ENCODE assay signal across 12 cellular contexts in the genomic region with DNA sequence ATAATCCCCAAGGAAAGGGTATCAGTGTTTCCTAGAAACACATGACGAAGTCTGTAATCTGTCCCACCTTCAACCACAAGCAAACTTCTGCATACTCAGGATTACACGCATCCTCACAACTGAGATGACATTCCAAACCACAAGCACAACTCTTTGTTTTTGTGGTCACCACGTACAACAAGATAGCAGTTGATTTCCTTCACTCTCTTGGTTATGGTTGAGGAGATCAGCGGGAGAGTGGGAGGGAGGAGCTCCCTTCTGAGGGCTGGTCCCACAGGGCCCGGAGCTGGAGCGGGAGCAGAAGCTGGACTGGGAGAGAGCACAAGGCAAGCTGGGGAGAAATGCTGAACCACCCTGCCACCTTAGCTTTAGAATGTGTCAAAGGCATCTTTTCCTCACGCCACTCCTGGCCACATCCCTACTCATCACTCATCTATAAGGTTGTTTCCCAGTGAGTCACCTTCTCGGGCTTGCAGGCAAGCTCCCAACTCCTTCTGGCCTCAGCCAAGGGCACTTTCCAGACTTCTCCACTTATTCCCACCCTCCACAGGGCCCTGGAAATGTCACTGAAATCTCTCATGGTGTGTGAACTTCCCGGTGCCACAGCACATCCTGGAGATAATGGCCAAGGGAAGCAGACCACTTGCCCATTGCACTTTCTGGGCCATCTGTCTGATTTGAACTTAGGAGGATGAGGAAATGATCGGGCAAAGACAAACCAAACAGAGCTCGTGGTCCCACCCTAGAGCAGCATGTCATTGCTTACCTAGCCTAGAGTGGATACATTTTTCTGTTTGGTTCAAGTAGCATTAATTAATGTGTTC.
DNase-seq lines count a peak whose midpoint lies in the region; ATAC-seq and TF ChIP-seq lines count a peak whose summit lies in the region.
"Had no signal": no experiment of that assay in that cellular context is flagged by ENCODE, and none has a peak within 500 bp of the region (broad histone marks: within the 10 kb centered on the region; RNA-seq: fewer than 3 reads in every experiment).

No MANE protein-coding gene starts in this region.

- no peak overlapping the region for H3K4me2 ChIP-seq in MM.1S (ENCODE audit: low read depth, low read length)

- ATAC-seq in GM19397 (IDR thresholded peaks at IDR 0.05; ENCODE audit: unreplicated experiment): no peak

- no peaks in the 10 kb centered on the region for H3K36me3 ChIP-seq in MM.1S (replicated peaks; ENCODE audit: insufficient read depth, low read length)
- H3K36me3 ChIP-seq: esophagus muscularis mucosa had no signal

- H2AFZ ChIP-seq in MM.1S (ENCODE audit: low read length): no peak overlapping the region

- H4K20me1 ChIP-seq in MM.1S (ENCODE audit: insufficient read depth, low read length): no peaks in the 10 kb centered on the region

- no peaks in the 10 kb centered on the region for H3K9me3 ChIP-seq in MM.1S (replicated peaks; ENCODE audit: insufficient read depth, low read length)
- H3K9me3 ChIP-seq: esophagus muscularis mucosa had no signal

- no peaks in the 10 kb centered on the region for H3K27me3 ChIP-seq in MM.1S (replicated peaks; ENCODE audit: insufficient read depth, low read length)
- H3K27me3 ChIP-seq: esophagus muscularis mucosa had no signal

- H3F3A ChIP-seq in MM.1S (ENCODE audit: insufficient read depth, low read length): no peaks in the 10 kb centered on the region

- no peaks in the 10 kb centered on the region for H3K9me2 ChIP-seq in MM.1S (replicated peaks; ENCODE audit: insufficient read depth, low read length)

- H3K79me2 ChIP-seq in MM.1S (ENCODE audit: low read length): no peaks in the 10 kb centered on the region

- TF ChIP-seq CTCF in AG10803 (conservative IDR thresholded peaks at IDR 0.05; ENCODE audit: low read length) (no peak), astrocyte of the cerebellum (IDR thresholded peaks at IDR 0.05; ENCODE audit: low read depth, low read length, missing control alignments) (no peak), MM.1S (IDR thresholded peaks at IDR 0.05; ENCODE audit: low read length) (no peak)

- H3K4me3 ChIP-seq in AG10803 (ENCODE audit: low read length) (no peak overlapping the region), astrocyte of the cerebellum (ENCODE audit: low read depth, low read length) (no peak overlapping the region), MM.1S (ENCODE audit: low read length) (no peak overlapping the region)
- H3K4me3 ChIP-seq: esophagus muscularis mucosa had no signal

- peaks cover 5% of the 10 kb centered on the region; the same call in 1 of the 2 replicates for H3K4me1 ChIP-seq in MM.1S (ENCODE audit: low read length)

- in situ Hi-C loops in KBM-7 (cut with MboI; ENCODE audit: low pct_unique_long_range_greater_than_20kb, low sequenced_read_pairs) (loop anchor here (25.0 kb wide), 1 partner anchor 532 kb away; no protein-coding TSS in a partner anchor), astrocyte of the cerebellum (cut with HindIII; ENCODE audit: low sequenced_read_pairs) (no loop called here)

- H3K27ac ChIP-seq in MM.1S (ENCODE audit: low read length): no peak overlapping the region
- H3K27ac ChIP-seq: esophagus muscularis mucosa had no signal

- H3K9ac ChIP-seq in MM.1S (ENCODE audit: low read length): no peak overlapping the region

- peak; percentile 78 for DNase-seq in AG10803 (ENCODE audit: low read depth)
- DNase-seq in KBM-7: peak; percentile 69
- peak; percentile 81 for DNase-seq in astrocyte of the cerebellum (ENCODE audit: low read depth)
- DNase-seq in islet precursor cell: peak; percentile 82
- no peak for DNase-seq in activated CD4-positive, CD25-positive, alpha-beta regulatory T cell treated with anti-CD3 and anti-CD28 coated beads, Interleukin-2, amount 50 U/mL, for 72 hours
- DNase-seq in NCI-H2171 treated with DMSO at 0.1 percent for 48 hours (lab: John Stamatoyannopoulos, UW): no peak
- no peak for DNase-seq in MM.1S
- DNase-seq: activated CD4-positive, alpha-beta T cell treated with anti-CD3 and anti-CD28 coated beads for 1 hour; CD4-positive, alpha-beta memory T cell; NCI-H1092 had no signal

Comparison
In these comparisons a context has a peak if more than half of its experiments do, and no peak if none do; other contexts are left out.
1. DNase-seq: peak in AG10803 (single experiment), KBM-7 (single experiment), astrocyte of the cerebellum (single experiment) and islet precursor cell (single experiment); none in activated CD4-positive, CD25-positive, alpha-beta regulatory T cell treated with anti-CD3 and anti-CD28 coated beads, Interleukin-2, amount 50 U/mL, for 72 hours (single experiment), NCI-H2171 treated with DMSO at 0.1 percent for 48 hours (single experiment) and MM.1S (single experiment).